ENCODE assay signal across 17 cellular contexts in genomic region chr11:131572423-131572822, GRCh38.
DNase-seq lines count a peak whose midpoint lies in the region; ATAC-seq and TF ChIP-seq lines count a peak whose summit lies in the region.
"Had no signal": no experiment of that assay in that cellular context is flagged by ENCODE, and none has a peak within 500 bp of the region (broad histone marks: within the 10 kb centered on the region; RNA-seq: fewer than 3 reads in every experiment).

No MANE protein-coding gene starts in this region.

- intact Hi-C loops in head of caudate nucleus (cut with DNase I) (no loop called here), vagina (cut with DNase I) (no loop called here)

- no peak overlapping the region for H3K4me3 ChIP-seq in vagina
- H3K4me3 ChIP-seq: BLaER1, GM23248 had no signal

- DNase-seq in Ammon's horn (ENCODE audit: low spot score), result peak; percentile 64
- peak in 23 of 61 donors; percentile 12 to 62 (median 38) for DNase-seq in caudate nucleus (lab: John Stamatoyannopoulos, UW)
- peak in 24 of 42 donors; percentile 41 to 81 (median 60) for DNase-seq in head of caudate nucleus
- peak in 8 of 49 donors; percentile 29 to 59 (median 38) for DNase-seq in substantia nigra (lab: John Stamatoyannopoulos, UW)
- DNase-seq in left lobe of liver (ENCODE audit: low spot score), result no peak
- no peak for DNase-seq in vagina (ENCODE audit: extremely low spot score in 2 of 2)
- DNase-seq: Caco-2; CD8-positive, alpha-beta memory T cell; DND-41; GDM1; GM23248; H7 had no signal

- no peaks in the 10 kb centered on the region for H3K4me1 ChIP-seq in vagina
- H3K4me1 ChIP-seq: BLaER1, Caco-2 had no signal

- ATAC-seq in left lobe of liver (no peak), GM21515 (IDR thresholded peaks at IDR 0.05; ENCODE audit: unreplicated experiment) (no peak), HG02798 (IDR thresholded peaks at IDR 0.05; ENCODE audit: poor library complexity, unreplicated experiment) (no peak)

- H3K36me3 ChIP-seq in vagina, result no peaks in the 10 kb centered on the region
- H3K36me3 ChIP-seq: BLaER1 had no signal

- no peaks in the 10 kb centered on the region for H3K27me3 ChIP-seq in vagina
- H3K27me3 ChIP-seq: BLaER1 had no signal

- H3K27ac ChIP-seq in caudate nucleus (ENCODE audit: low read depth, low read length), result peak overlapping the region; percentile 71
- peak overlapping the region; percentile 81 for H3K27ac ChIP-seq in substantia nigra (ENCODE audit: low read depth, low read length, poor library complexity, severe bottlenecking)
- H3K27ac ChIP-seq in vagina, result no peak overlapping the region
- H3K27ac ChIP-seq: 22Rv1, BLaER1, GM23248, HL-60 had no signal

- TF ChIP-seq POLR2A in vagina (IDR thresholded peaks at IDR 0.05), result no peak

- H3K9me3 ChIP-seq in vagina, result no peaks in the 10 kb centered on the region
- H3K9me3 ChIP-seq: BLaER1, Caco-2 had no signal

- no peak for TF ChIP-seq CTCF in vagina (IDR thresholded peaks at IDR 0.05)

Comparison
In these comparisons a context has a peak if more than half of its experiments do, and no peak if none do; other contexts are left out.
1. DNase-seq: peak in Ammon's horn (single experiment) and head of caudate nucleus (24 of 42); none in left lobe of liver (single experiment) and vagina (0 of 2).